Comparison of ENCODE assay signal across 1 cellular context in genomic region chr1:25532970-25533369, GRCh38.
TF ChIP-seq lines count a peak whose summit lies in the region.

No MANE protein-coding gene starts in this region.

TF ChIP-seq in HCT116, 20 proteins besides CTCF, POLR2A, EP300 and RAD21:
- TF ChIP-seq SP1 (IDR thresholded peaks at IDR 0.05; ENCODE audit: low read depth) (no peak), ZBTB33 (IDR thresholded peaks at IDR 0.05; ENCODE audit: extremely low read depth, insufficient replicate concordance, low read length) (no peak), MAX (IDR thresholded peaks at IDR 0.05) (no peak), SRF (IDR thresholded peaks at IDR 0.05; ENCODE audit: low read depth) (no peak), POLR2AphosphoS5 (IDR thresholded peaks at IDR 0.05; ENCODE audit: low read depth, low read length) (no peak), TCF7L2 (IDR thresholded peaks at IDR 0.05; ENCODE audit: borderline replicate concordance, extremely low read depth, insufficient read depth, insufficient read length) (no peak), EGR1 (IDR thresholded peaks at IDR 0.05; ENCODE audit: low read depth) (no peak), YY1 (IDR thresholded peaks at IDR 0.05; ENCODE audit: extremely low read depth, insufficient replicate concordance, low read depth, low read length) (no peak), FOSL1 (IDR thresholded peaks at IDR 0.05; ENCODE audit: low read depth) (no peak), ELF1 (IDR thresholded peaks at IDR 0.05; ENCODE audit: borderline replicate concordance, low read depth) (no peak), REST (IDR thresholded peaks at IDR 0.05; ENCODE audit: low read depth) (no peak), EZH2phosphoT487 (IDR thresholded peaks at IDR 0.05; ENCODE audit: borderline replicate concordance) (no peak), ZFX (IDR thresholded peaks at IDR 0.05) (no peak), JUND (IDR thresholded peaks at IDR 0.05) (no peak), EZH2 (IDR thresholded peaks at IDR 0.05) (no peak)
TF ChIP-seq in HCT116: peak in this region for 0.
